Comparison of ENCODE assay signal across 1 cellular context in the genomic region with DNA sequence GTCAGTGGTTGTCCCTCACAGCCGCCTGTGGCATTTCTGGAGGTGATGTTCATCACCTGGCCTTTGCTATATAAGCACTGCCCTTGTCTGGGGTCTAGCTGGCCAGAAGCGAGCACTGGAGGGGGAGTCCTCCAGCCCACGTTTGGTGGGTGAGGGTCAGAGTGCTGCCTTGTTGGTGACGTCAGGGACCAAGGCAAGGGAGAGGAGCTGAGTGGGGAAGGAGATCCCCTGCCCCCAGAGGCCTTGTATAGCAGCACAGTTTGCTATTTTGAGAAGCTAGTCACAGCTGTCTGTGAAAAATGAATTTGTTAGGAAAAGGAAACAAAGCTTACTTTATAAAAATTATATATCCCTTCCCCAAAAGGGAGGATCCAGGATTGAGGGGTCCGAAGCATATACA.
TF ChIP-seq lines count a peak whose summit lies in the region.

No MANE protein-coding gene starts in this region.

TF ChIP-seq in HepG2, 621 proteins besides CTCF, POLR2A, EP300 and RAD21:
- TF ChIP-seq ZC3H4 (CRISPR knock-in tag; IDR thresholded peaks at IDR 0.05; ENCODE audit: borderline replicate concordance) (no peak), ZNF510 (CRISPR knock-in tag; IDR thresholded peaks at IDR 0.05; ENCODE audit: low read depth) (no peak), HOXA5 (CRISPR knock-in tag; IDR thresholded peaks at IDR 0.05) (no peak), CREB1 (IDR thresholded peaks at IDR 0.05) (peak; percentile 80), CREB1 (CRISPR knock-in tag; IDR thresholded peaks at IDR 0.05) (no peak), ZBTB38 (CRISPR knock-in tag; IDR thresholded peaks at IDR 0.05) (no peak), ESRRA (CRISPR knock-in tag; IDR thresholded peaks at IDR 0.05; ENCODE audit: low read depth) (no peak), ZNF615 (CRISPR knock-in tag; IDR thresholded peaks at IDR 0.05; ENCODE audit: borderline replicate concordance) (no peak), ZNF607 (CRISPR knock-in tag; IDR thresholded peaks at IDR 0.05; ENCODE audit: borderline replicate concordance) (no peak), KLF9 (CRISPR knock-in tag; IDR thresholded peaks at IDR 0.05; ENCODE audit: low read depth) (no peak), ATF7 (IDR thresholded peaks at IDR 0.05) (peak; percentile 60), ATF7 (CRISPR knock-in tag; IDR thresholded peaks at IDR 0.05) (no peak), SAFB2 (CRISPR knock-in tag; IDR thresholded peaks at IDR 0.05; ENCODE audit: borderline replicate concordance, low read depth) (no peak), ZNF124 (CRISPR knock-in tag; IDR thresholded peaks at IDR 0.05) (no peak), PCBP2 (optimal IDR thresholded peaks at IDR 0.05; ENCODE audit: low read depth, low read length, poor library complexity, severe bottlenecking) (no peak)
- TF ChIP-seq, protein P1, sequence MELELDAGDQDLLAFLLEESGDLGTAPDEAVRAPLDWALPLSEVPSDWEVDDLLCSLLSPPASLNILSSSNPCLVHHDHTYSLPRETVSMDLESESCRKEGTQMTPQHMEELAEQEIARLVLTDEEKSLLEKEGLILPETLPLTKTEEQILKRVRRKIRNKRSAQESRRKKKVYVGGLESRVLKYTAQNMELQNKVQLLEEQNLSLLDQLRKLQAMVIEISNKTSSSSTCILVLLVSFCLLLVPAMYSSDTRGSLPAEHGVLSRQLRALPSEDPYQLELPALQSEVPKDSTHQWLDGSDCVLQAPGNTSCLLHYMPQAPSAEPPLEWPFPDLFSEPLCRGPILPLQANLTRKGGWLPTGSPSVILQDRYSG (CRISPR knock-in tag; IDR thresholded peaks at IDR 0.05), result no peak
- TF ChIP-seq, protein P2, sequence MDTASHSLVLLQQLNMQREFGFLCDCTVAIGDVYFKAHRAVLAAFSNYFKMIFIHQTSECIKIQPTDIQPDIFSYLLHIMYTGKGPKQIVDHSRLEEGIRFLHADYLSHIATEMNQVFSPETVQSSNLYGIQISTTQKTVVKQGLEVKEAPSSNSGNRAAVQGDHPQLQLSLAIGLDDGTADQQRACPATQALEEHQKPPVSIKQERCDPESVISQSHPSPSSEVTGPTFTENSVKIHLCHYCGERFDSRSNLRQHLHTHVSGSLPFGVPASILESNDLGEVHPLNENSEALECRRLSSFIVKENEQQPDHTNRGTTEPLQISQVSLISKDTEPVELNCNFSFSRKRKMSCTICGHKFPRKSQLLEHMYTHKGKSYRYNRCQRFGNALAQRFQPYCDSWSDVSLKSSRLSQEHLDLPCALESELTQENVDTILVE (CRISPR knock-in tag; IDR thresholded peaks at IDR 0.05), result no peak
- TF ChIP-seq, protein P3, sequence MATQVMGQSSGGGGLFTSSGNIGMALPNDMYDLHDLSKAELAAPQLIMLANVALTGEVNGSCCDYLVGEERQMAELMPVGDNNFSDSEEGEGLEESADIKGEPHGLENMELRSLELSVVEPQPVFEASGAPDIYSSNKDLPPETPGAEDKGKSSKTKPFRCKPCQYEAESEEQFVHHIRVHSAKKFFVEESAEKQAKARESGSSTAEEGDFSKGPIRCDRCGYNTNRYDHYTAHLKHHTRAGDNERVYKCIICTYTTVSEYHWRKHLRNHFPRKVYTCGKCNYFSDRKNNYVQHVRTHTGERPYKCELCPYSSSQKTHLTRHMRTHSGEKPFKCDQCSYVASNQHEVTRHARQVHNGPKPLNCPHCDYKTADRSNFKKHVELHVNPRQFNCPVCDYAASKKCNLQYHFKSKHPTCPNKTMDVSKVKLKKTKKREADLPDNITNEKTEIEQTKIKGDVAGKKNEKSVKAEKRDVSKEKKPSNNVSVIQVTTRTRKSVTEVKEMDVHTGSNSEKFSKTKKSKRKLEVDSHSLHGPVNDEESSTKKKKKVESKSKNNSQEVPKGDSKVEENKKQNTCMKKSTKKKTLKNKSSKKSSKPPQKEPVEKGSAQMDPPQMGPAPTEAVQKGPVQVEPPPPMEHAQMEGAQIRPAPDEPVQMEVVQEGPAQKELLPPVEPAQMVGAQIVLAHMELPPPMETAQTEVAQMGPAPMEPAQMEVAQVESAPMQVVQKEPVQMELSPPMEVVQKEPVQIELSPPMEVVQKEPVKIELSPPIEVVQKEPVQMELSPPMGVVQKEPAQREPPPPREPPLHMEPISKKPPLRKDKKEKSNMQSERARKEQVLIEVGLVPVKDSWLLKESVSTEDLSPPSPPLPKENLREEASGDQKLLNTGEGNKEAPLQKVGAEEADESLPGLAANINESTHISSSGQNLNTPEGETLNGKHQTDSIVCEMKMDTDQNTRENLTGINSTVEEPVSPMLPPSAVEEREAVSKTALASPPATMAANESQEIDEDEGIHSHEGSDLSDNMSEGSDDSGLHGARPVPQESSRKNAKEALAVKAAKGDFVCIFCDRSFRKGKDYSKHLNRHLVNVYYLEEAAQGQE (IDR thresholded peaks at IDR 0.05; ENCODE audit: borderline replicate concordance in 1 of 2, low read depth in 1 of 2, low read length in 2 of 2), result no peak
